In genomic region chr4:163755013-163755412, GRCh38 we compare ENCODE assay signal across 8 cellular contexts.
DNase-seq lines count a peak whose midpoint lies in the region; ATAC-seq, FAIRE-seq and TF ChIP-seq lines count a peak whose summit lies in the region.

No MANE protein-coding gene starts in this region.

- H3K4me1 Mint-ChIP-seq in neural progenitor cell, result no peaks in the 10 kb centered on the region

- H3K9me3 ChIP-seq in BE2C (no peaks in the 10 kb centered on the region; the same call in 1 of the 2 replicates), neural progenitor cell (ENCODE audit: low read depth) (no peaks in the 10 kb centered on the region)

- no peaks in the 10 kb centered on the region for H3K9me3 Mint-ChIP-seq in neural progenitor cell

- H3K27me3 Mint-ChIP-seq in neural progenitor cell (ENCODE audit: insufficient read depth, low read depth), result no peaks in the 10 kb centered on the region

- H3K79me2 ChIP-seq in neural progenitor cell (ENCODE audit: low read depth), result no peaks in the 10 kb centered on the region

- peak overlapping the region; percentile 12 for H2AFZ ChIP-seq in neural progenitor cell (replicated peaks)

- H3K4me3 ChIP-seq in BE2C (ENCODE audit: low read depth, low read length), result no peak overlapping the region
- H3K4me3 ChIP-seq in neural progenitor cell, result no peak overlapping the region

- no peak overlapping the region for H3K27ac Mint-ChIP-seq in neural progenitor cell

- no peak overlapping the region for H3K27ac ChIP-seq in neural progenitor cell

- TF ChIP-seq CTCF in BE2C (IDR thresholded peaks at IDR 0.05; ENCODE audit: low read depth, low read length) (peak; percentile 20; the same call in 1 of the 2 replicates), neural progenitor cell (IDR thresholded peaks at IDR 0.05) (peak; percentile 50)

- DNase-seq in BE2C (no peak), SW480 (ENCODE audit: low spot score) (peak; percentile 1), neural progenitor cell (ENCODE audit: low spot score) (peak; percentile 5), frontal cortex (ENCODE audit: low spot score in 2 of 2) (no peak), NCI-H510A treated with DMSO at 0.1 percent for 48 hours (lab: John Stamatoyannopoulos, UW) (no peak), GM12892 (ENCODE audit: insufficient read length) (no peak)

- no peaks in the 10 kb centered on the region for H3K36me3 Mint-ChIP-seq in neural progenitor cell

- no peaks in the 10 kb centered on the region for H3F3A ChIP-seq in neural progenitor cell (ENCODE audit: low read depth)

- ATAC-seq in GM19351 (IDR thresholded peaks at IDR 0.05; ENCODE audit: unreplicated experiment) (peak; percentile 71), HG03342 (IDR thresholded peaks at IDR 0.05; ENCODE audit: unreplicated experiment) (peak; percentile 78)

- no peak overlapping the region for H3K4me3 Mint-ChIP-seq in neural progenitor cell

- H3K27me3 ChIP-seq in BE2C (no peaks in the 10 kb centered on the region), neural progenitor cell (no peaks in the 10 kb centered on the region)

- H4K20me1 ChIP-seq in neural progenitor cell (ENCODE audit: low read depth), result no peaks in the 10 kb centered on the region

- FAIRE-seq in frontal cortex (lab: Jason Lieb, UNC), result no peak
- no peak for FAIRE-seq in GM12892 (lab: Jason Lieb, UNC)

- no peak for TF ChIP-seq POLR2A in GM12892 (IDR thresholded peaks at IDR 0.05; ENCODE audit: low read depth, low read length)

- no peak overlapping the region for H3K4me2 ChIP-seq in neural progenitor cell

- no peaks in the 10 kb centered on the region for H3K4me1 ChIP-seq in BE2C
- no peaks in the 10 kb centered on the region for H3K4me1 ChIP-seq in neural progenitor cell

- H3K36me3 ChIP-seq in BE2C (no peaks in the 10 kb centered on the region), neural progenitor cell (no peaks in the 10 kb centered on the region)

- H3K9ac ChIP-seq in neural progenitor cell, result no peak overlapping the region

Comparison
In these comparisons a context has a peak if more than half of its experiments do, and no peak if none do; other contexts are left out.
1. DNase-seq: peak in SW480 (single experiment) and neural progenitor cell (single experiment); none in BE2C (single experiment), frontal cortex (0 of 2), NCI-H510A treated with DMSO at 0.1 percent for 48 hours (single experiment) and GM12892 (single experiment).